In genomic region chr3:112734718-112735350, GRCh38 we compare ENCODE assay signal across 8 cellular contexts.
DNase-seq lines count a peak whose midpoint lies in the region; ATAC-seq and TF ChIP-seq lines count a peak whose summit lies in the region.

No MANE protein-coding gene starts in this region.

- no peak overlapping the region for H3K4me3 Mint-ChIP-seq in natural killer cell treated with Interleukin-12 subunit alpha and Interleukin-12 subunit beta and Interleukin-15 and Interleukin-18, amount 100 ng/mL, for 72 hours
- no peak overlapping the region for H3K4me3 Mint-ChIP-seq in stimulated activated naive CD8-positive, alpha-beta T cell treated with anti-CD3 and anti-CD28 coated beads, Interleukin-15, amount 100 ng/mL, for 72 hours

- H3K36me3 Mint-ChIP-seq in natural killer cell treated with Interleukin-12 subunit alpha and Interleukin-12 subunit beta and Interleukin-15 and Interleukin-18, amount 100 ng/mL, for 72 hours = no peaks in the 10 kb centered on the region

- no peaks in the 10 kb centered on the region for H3K27me3 Mint-ChIP-seq in natural killer cell treated with Interleukin-12 subunit alpha and Interleukin-12 subunit beta and Interleukin-15 and Interleukin-18, amount 100 ng/mL, for 72 hours
- no peaks in the 10 kb centered on the region for H3K27me3 Mint-ChIP-seq in stimulated activated naive CD8-positive, alpha-beta T cell treated with anti-CD3 and anti-CD28 coated beads, Interleukin-15, amount 100 ng/mL, for 72 hours

- H3K27me3 ChIP-seq in NT2/D1 (ENCODE audit: insufficient read depth, insufficient read length) = no peaks in the 10 kb centered on the region

- H3K27ac Mint-ChIP-seq in natural killer cell treated with Interleukin-12 subunit alpha and Interleukin-12 subunit beta and Interleukin-15 and Interleukin-18, amount 100 ng/mL, for 72 hours = no peak overlapping the region
- H3K27ac Mint-ChIP-seq in stimulated activated naive CD8-positive, alpha-beta T cell treated with anti-CD3 and anti-CD28 coated beads, Interleukin-15, amount 100 ng/mL, for 72 hours = no peak overlapping the region

- H3K9me3 ChIP-seq in NT2/D1 (ENCODE audit: insufficient read depth, low read length) = no peaks in the 10 kb centered on the region

- DNase-seq in Daoy (ENCODE audit: low read depth) = peak; percentile 78
- DNase-seq in NT2/D1 (ENCODE audit: low read depth, low spot score) = peak; percentile 75
- DNase-seq in activated CD8-positive, alpha-beta memory T cell treated with anti-CD3 and anti-CD28 coated beads for 24 hours = peak; percentile 83
- DNase-seq in epithelial cell of proximal tubule (ENCODE audit: low read depth) = no peak
- DNase-seq in natural killer cell treated with Interleukin-12 subunit alpha and Interleukin-12 subunit beta and Interleukin-15 and Interleukin-18, amount 100 ng/mL, for 72 hours (ENCODE audit: low spot score) = peak; percentile 68
- DNase-seq in stimulated activated naive CD8-positive, alpha-beta T cell treated with anti-CD3 and anti-CD28 coated beads, Interleukin-15, amount 100 ng/mL, for 72 hours = peak; percentile 60 to 63
- DNase-seq in cortex of kidney (lab: John Stamatoyannopoulos, UW) = no peak

- no peaks in the 10 kb centered on the region for H3K9me3 Mint-ChIP-seq in natural killer cell treated with Interleukin-12 subunit alpha and Interleukin-12 subunit beta and Interleukin-15 and Interleukin-18, amount 100 ng/mL, for 72 hours
- H3K9me3 Mint-ChIP-seq in stimulated activated naive CD8-positive, alpha-beta T cell treated with anti-CD3 and anti-CD28 coated beads, Interleukin-15, amount 100 ng/mL, for 72 hours = no peaks in the 10 kb centered on the region

- H3K4me1 Mint-ChIP-seq in natural killer cell treated with Interleukin-12 subunit alpha and Interleukin-12 subunit beta and Interleukin-15 and Interleukin-18, amount 100 ng/mL, for 72 hours (ENCODE audit: low read depth in 2 of 2) = peaks cover 15 to 30% of the 10 kb centered on the region in 2 donors
- H3K4me1 Mint-ChIP-seq in stimulated activated naive CD8-positive, alpha-beta T cell treated with anti-CD3 and anti-CD28 coated beads, Interleukin-15, amount 100 ng/mL, for 72 hours = peaks cover 28% of the 10 kb centered on the region

- H3K4me1 ChIP-seq in NT2/D1 (ENCODE audit: insufficient read depth, insufficient read length) = no peaks in the 10 kb centered on the region

- ATAC-seq in HG03520 (IDR thresholded peaks at IDR 0.05; ENCODE audit: unreplicated experiment) = peak; percentile 56
- ATAC-seq in natural killer cell treated with Interleukin-12 subunit alpha and Interleukin-12 subunit beta and Interleukin-15 and Interleukin-18, amount 100 ng/mL, for 72 hours = peak; percentile 73 to 75
- peak; percentile 68 for ATAC-seq in stimulated activated naive CD8-positive, alpha-beta T cell treated with anti-CD3 and anti-CD28 coated beads, Interleukin-15, amount 100 ng/mL, for 72 hours

- TF ChIP-seq CTCF in epithelial cell of proximal tubule (conservative IDR thresholded peaks at IDR 0.05; ENCODE audit: low read depth, low read length) = peak; percentile 87

- H3K9ac ChIP-seq in NT2/D1 (ENCODE audit: insufficient read length, low read depth) = no peak overlapping the region

- H3K36me3 ChIP-seq in NT2/D1 (ENCODE audit: insufficient read depth, insufficient read length, low read length) = no peaks in the 10 kb centered on the region

- H3K4me3 ChIP-seq in NT2/D1 (ENCODE audit: insufficient read length, low read depth) (no peak overlapping the region), epithelial cell of proximal tubule (ENCODE audit: low read depth, low read length) (no peak overlapping the region)

Comparison
In these comparisons a context has a peak if more than half of its experiments do, and no peak if none do; other contexts are left out.
1. DNase-seq: peak in Daoy (single experiment), NT2/D1 (single experiment), activated CD8-positive, alpha-beta memory T cell treated with anti-CD3 and anti-CD28 coated beads for 24 hours (single experiment), natural killer cell treated with Interleukin-12 subunit alpha and Interleukin-12 subunit beta and Interleukin-15 and Interleukin-18, amount 100 ng/mL, for 72 hours (single experiment) and stimulated activated naive CD8-positive, alpha-beta T cell treated with anti-CD3 and anti-CD28 coated beads, Interleukin-15, amount 100 ng/mL, for 72 hours (2 of 2); none in epithelial cell of proximal tubule (single experiment) and cortex of kidney (single experiment).
2. Peak in every context shown above with its lines, with median percentiles within 50 percentile points of each other: ATAC-seq.